ENCODE assay signal across 10 cellular contexts in the genomic region with DNA sequence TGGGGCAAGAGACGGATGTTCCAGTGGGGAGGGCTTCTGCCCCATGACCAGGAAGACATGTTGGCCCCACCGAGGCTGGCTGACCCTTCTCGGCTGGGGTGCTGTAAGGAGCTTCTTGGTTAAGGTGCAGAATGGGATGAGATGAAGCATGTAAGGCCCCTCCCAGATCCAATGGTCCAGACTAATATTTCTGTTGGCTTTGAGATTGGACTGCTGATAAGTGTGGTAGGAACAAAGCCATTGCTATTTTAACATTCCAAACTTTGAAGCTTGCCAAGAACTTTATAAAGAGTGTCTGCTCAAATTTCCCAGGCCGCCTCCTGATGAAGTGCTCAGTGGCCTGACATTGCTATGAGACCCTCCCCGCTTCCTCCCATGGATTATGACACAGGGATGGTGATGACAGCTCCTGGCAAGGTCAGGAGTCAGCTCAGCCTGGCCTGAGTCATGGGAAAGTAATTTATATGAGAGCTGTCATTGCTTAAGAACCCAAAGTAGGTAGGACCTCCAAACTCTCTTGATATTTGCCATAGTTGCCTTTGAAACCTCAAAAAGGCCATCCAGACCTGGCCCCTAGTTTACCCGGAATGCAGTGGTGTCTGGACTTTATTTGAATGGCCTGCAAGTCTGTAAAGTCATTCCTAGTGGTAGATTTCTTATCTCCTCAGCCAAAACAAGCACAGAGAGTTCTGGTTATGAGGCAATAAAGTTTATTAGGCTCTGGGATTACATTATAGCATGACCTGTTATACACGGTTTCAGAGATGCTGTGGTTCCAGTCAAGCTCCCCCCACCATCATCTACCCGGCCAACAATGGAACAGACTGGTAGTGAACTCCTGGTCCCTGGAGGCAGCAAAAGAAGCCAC. TPM values are rescaled to one million over a fixed set of nuclear protein-coding genes. Genes with fewer than 3 reads are reported as not detected.
DNase-seq lines count a peak whose midpoint lies in the region; ATAC-seq, FAIRE-seq and TF ChIP-seq lines count a peak whose summit lies in the region.
"Had no signal": no experiment of that assay in that cellular context is flagged by ENCODE, and none has a peak within 500 bp of the region (broad histone marks: within the 10 kb centered on the region; RNA-seq: fewer than 3 reads in every experiment).

No MANE protein-coding gene starts in this region.

- H3K4ac ChIP-seq in mesendoderm (ENCODE audit: low read depth, low read length) = no peak overlapping the region

- no peak for TF ChIP-seq POLR2A in A549 (IDR thresholded peaks at IDR 0.05; ENCODE audit: low read length)

- DNase-seq in A549 (ENCODE audit: low read depth in 1 of 2, low spot score in 1 of 2) = peak; percentile 77 to 92
- peak; percentile 100 for DNase-seq in M059J (ENCODE audit: low read depth)
- peak; percentile 69 for DNase-seq in mesendoderm
- DNase-seq in NCI-H2029 treated with DMSO at 0.1 percent for 48 hours (lab: John Stamatoyannopoulos, UW) = no peak
- no peak for DNase-seq in activated CD4-positive, alpha-beta T cell treated with anti-CD3 and anti-CD28 coated beads for 36 hours
- no peak for DNase-seq in amygdala (lab: John Stamatoyannopoulos, UW)
- DNase-seq: activated CD4-positive, CD25-positive, alpha-beta regulatory T cell; CD8-positive, alpha-beta memory T cell had no signal

- no peaks in the 10 kb centered on the region for H3K27me3 Mint-ChIP-seq in activated CD4-positive, alpha-beta T cell treated with anti-CD3 and anti-CD28 coated beads for 36 hours

- H3K9me3 ChIP-seq in A549 = no peaks in the 10 kb centered on the region
- H3K9me3 ChIP-seq in duodenal mucosa (ENCODE audit: control insufficient read depth in 1 of 2, low read length in 2 of 2) = no peaks in the 10 kb centered on the region

- no peak overlapping the region for H2BK5ac ChIP-seq in mesendoderm (ENCODE audit: low read length)

- POLR2A ChIA-PET in A549 (lab: Yijun Ruan, JAX) = interaction anchor here (0.6 to 2.3 kb wide), 5 partner anchors 15 to 117 kb away, joined by 3 to 6 read pairs (median 3); no protein-coding TSS in a partner anchor
- POLR2A ChIA-PET in activated CD4-positive, alpha-beta T cell treated with anti-CD3 and anti-CD28 coated beads for 36 hours (lab: Charles Lee) = interaction anchor here (0.6 kb wide), 1 partner anchor 9 kb away, joined by 3 read pairs; no protein-coding TSS in a partner anchor

- no peak overlapping the region for H3K4me3 ChIP-seq in A549
- no peak overlapping the region for H3K4me3 ChIP-seq in duodenal mucosa (ENCODE audit: low read depth in 1 of 2, low read length in 2 of 2)
- no peak overlapping the region for H3K4me3 ChIP-seq in mesendoderm (ENCODE audit: low read length)

- no peak overlapping the region for H2BK120ac ChIP-seq in mesendoderm (ENCODE audit: low read depth, low read length)

- no peaks in the 10 kb centered on the region for H3K27me3 ChIP-seq in duodenal mucosa (ENCODE audit: control insufficient read depth in 1 of 2, insufficient read depth in 2 of 2, low read length in 2 of 2)
- no peaks in the 10 kb centered on the region for H3K27me3 ChIP-seq in mesendoderm (ENCODE audit: insufficient read depth, low read length, poor library complexity)

- H3K9ac ChIP-seq in duodenal mucosa (ENCODE audit: low read depth in 1 of 2, low read length in 2 of 2) (no peak overlapping the region), mesendoderm (ENCODE audit: low read length) (no peak overlapping the region)

- H3K4me2 ChIP-seq in A549 (peak overlapping the region; percentile 64), mesendoderm (ENCODE audit: low read length) (no peak overlapping the region)

- TF ChIP-seq EP300 in A549 (IDR thresholded peaks at IDR 0.05) = peak; percentile 84 to 91

- no peak overlapping the region for H3K23ac ChIP-seq in mesendoderm (ENCODE audit: low read length)

- no peak overlapping the region for H3K27ac Mint-ChIP-seq in activated CD4-positive, alpha-beta T cell treated with anti-CD3 and anti-CD28 coated beads for 36 hours

- H3K4me3 Mint-ChIP-seq in activated CD4-positive, alpha-beta T cell treated with anti-CD3 and anti-CD28 coated beads for 36 hours = no peak overlapping the region
- H3K4me3 Mint-ChIP-seq: CD8-positive, alpha-beta memory T cell had no signal

- H3K4me1 Mint-ChIP-seq in activated CD4-positive, alpha-beta T cell treated with anti-CD3 and anti-CD28 coated beads for 36 hours = no peaks in the 10 kb centered on the region
- H3K4me1 Mint-ChIP-seq: CD8-positive, alpha-beta memory T cell had no signal

- peak; percentile 80 to 82 for ATAC-seq in A549
- no peak for ATAC-seq in activated CD4-positive, alpha-beta T cell treated with anti-CD3 and anti-CD28 coated beads for 36 hours
- no peak for ATAC-seq in HG03460 (IDR thresholded peaks at IDR 0.05; ENCODE audit: unreplicated experiment)

- H3K9me3 Mint-ChIP-seq in activated CD4-positive, alpha-beta T cell treated with anti-CD3 and anti-CD28 coated beads for 36 hours (ENCODE audit: low read depth) = no peaks in the 10 kb centered on the region
- H3K9me3 Mint-ChIP-seq: CD8-positive, alpha-beta memory T cell had no signal

- no peak overlapping the region for H2BK15ac ChIP-seq in mesendoderm (replicated peaks; ENCODE audit: low read depth)

- no peaks in the 10 kb centered on the region for H3K79me1 ChIP-seq in mesendoderm (ENCODE audit: low read length)

- TF ChIP-seq CTCF in A549 (IDR thresholded peaks at IDR 0.05) = no peak

- intact Hi-C loops in activated CD4-positive, alpha-beta T cell treated with anti-CD3 and anti-CD28 coated beads for 36 hours (cut with DNase I, micrococcal nuclease) = no loop called here

- H3K56ac ChIP-seq in mesendoderm (ENCODE audit: low read length) = no peak overlapping the region

- H3K4me1 ChIP-seq in A549 = peaks cover 57% of the 10 kb centered on the region
- H3K4me1 ChIP-seq in duodenal mucosa (ENCODE audit: control insufficient read depth in 1 of 2, insufficient read depth in 2 of 2, low read length in 2 of 2) = peaks cover 21 to 25% of the 10 kb centered on the region in 2 donors
- H3K4me1 ChIP-seq in mesendoderm (ENCODE audit: control insufficient read depth, low read depth, low read length) = no peaks in the 10 kb centered on the region

- FAIRE-seq in A549 (lab: Jason Lieb, UNC) = no peak

- no peak overlapping the region for H4K8ac ChIP-seq in mesendoderm (ENCODE audit: low read depth, low read length)

- H3K36me3 ChIP-seq in duodenal mucosa (ENCODE audit: control insufficient read depth in 1 of 2, insufficient read depth in 2 of 2, low read length in 2 of 2) (no peaks in the 10 kb centered on the region), mesendoderm (ENCODE audit: control insufficient read depth, insufficient read depth, low read length) (no peaks in the 10 kb centered on the region)

- CTCF ChIA-PET in A549 (lab: Yijun Ruan, JAX) = interaction anchor here (0.8 to 3.0 kb wide), 17 partner anchors 13 to 546 kb away, joined by 3 to 24 read pairs (median 3); no protein-coding TSS in a partner anchor
- CTCF ChIA-PET in activated CD4-positive, alpha-beta T cell treated with anti-CD3 and anti-CD28 coated beads for 36 hours (lab: Charles Lee) = interaction anchor here (0.7 to 1.4 kb wide), 5 partner anchors 10 to 113 kb away, joined by 3 to 5 read pairs (median 3); no protein-coding TSS in a partner anchor

- WGBS in A549 (ENCODE audit: missing lambda C conversion rate) = 29% methylated on average over 8 of the region's 8 CpGs
- WGBS in mesendoderm (ENCODE audit: extremely low coverage, insufficient coverage, low lambda C conversion rate) = no CpG with 5 or more reads among the region's 8 CpGs

- peak overlapping the region; percentile 80 to 88 for H3K27ac ChIP-seq in A549
- H3K27ac ChIP-seq in duodenal mucosa (ENCODE audit: low read depth, low read length) = peak overlapping the region; percentile 24
- H3K27ac ChIP-seq in mesendoderm (ENCODE audit: low read depth, low read length) = no peak overlapping the region

- TF ChIP-seq RAD21 in A549 (conservative IDR thresholded peaks at IDR 0.05 in 1 of 2, IDR thresholded peaks at IDR 0.05 in 1 of 2) = peak in 1 of 2 experiments; percentile 33; a peak in 1 of 5 replicates

- no peak overlapping the region for H4K5ac ChIP-seq in mesendoderm (ENCODE audit: low read length)

- H3K79me2 ChIP-seq in mesendoderm (ENCODE audit: control insufficient read depth, insufficient read depth, low read length) = no peaks in the 10 kb centered on the region

- no peak overlapping the region for H2AK5ac ChIP-seq in mesendoderm (ENCODE audit: low read length)

- no peak overlapping the region for H3K18ac ChIP-seq in mesendoderm (ENCODE audit: low read length)

- H3K36me3 Mint-ChIP-seq in activated CD4-positive, alpha-beta T cell treated with anti-CD3 and anti-CD28 coated beads for 36 hours (ENCODE audit: low read depth) = no peaks in the 10 kb centered on the region
- H3K36me3 Mint-ChIP-seq: CD8-positive, alpha-beta memory T cell had no signal

TF ChIP-seq in A549, 52 proteins besides CTCF, POLR2A, EP300 and RAD21 (continues in another document):
- TF ChIP-seq ZNF302 (CRISPR knock-in tag; IDR thresholded peaks at IDR 0.05) = no peak
- TF ChIP-seq FOSL2 (IDR thresholded peaks at IDR 0.05) = peak; percentile 86
- TF ChIP-seq FOSL2 (CRISPR knock-in tag; IDR thresholded peaks at IDR 0.05) = peak; percentile 89
- TF ChIP-seq SMC3 (IDR thresholded peaks at IDR 0.05) = 0 out of 3 replicates have a peak, but pooled peaks have one; percentile 28
- no peak for TF ChIP-seq BHLHE40 (IDR thresholded peaks at IDR 0.05; ENCODE audit: low read depth, low read length)
- no peak for TF ChIP-seq NPAS2 (CRISPR knock-in tag; IDR thresholded peaks at IDR 0.05; ENCODE audit: borderline replicate concordance)
- TF ChIP-seq EHMT2 (IDR thresholded peaks at IDR 0.05; ENCODE audit: low read depth) = no peak
- TF ChIP-seq MAZ (IDR thresholded peaks at IDR 0.05; ENCODE audit: borderline replicate concordance, low read depth, low read length) = no peak
- no peak for TF ChIP-seq SREBF2 (IDR thresholded peaks at IDR 0.05)
- TF ChIP-seq KDM5A (IDR thresholded peaks at IDR 0.05) = no peak
- peak; percentile 6 for TF ChIP-seq MAFK (IDR thresholded peaks at IDR 0.05; ENCODE audit: partially characterized antibody)
- TF ChIP-seq HOXA7 (CRISPR knock-in tag; IDR thresholded peaks at IDR 0.05) = no peak
- TF ChIP-seq GATA3 (IDR thresholded peaks at IDR 0.05; ENCODE audit: borderline replicate concordance) = peak; percentile 93
- TF ChIP-seq NR3C1 (IDR thresholded peaks at IDR 0.05) = no peak
- no peak for TF ChIP-seq KDM1A (IDR thresholded peaks at IDR 0.05; ENCODE audit: low read depth)

RNA-seq across cellular contexts. Expression of a gene that starts 55.2 kb away (rescaled TPM):
- polyA plus RNA-seq in A549 (2011; rRNA removed) (173 TPM in 2 replicates), A549 (2017; fragmentation: RNase III; extraction: RNeasy Plus Mini Kit Qiagen cat#74134 plus additional on column Dnase treatment) (348 to 469 TPM (median 441 TPM) in 3 replicates)
- 164 and 192 TPM in 2 replicates for polyA plus RNA-seq in A549 (2012; cell fraction: cytosol; rRNA removed)
- polyA plus RNA-seq in A549 (2012; cell fraction: nucleus; rRNA removed) = 241 and 325 TPM in 2 replicates
- 181 and 216 TPM in 2 replicates for polyA minus RNA-seq in A549 (2011; rRNA and poly(A)+ RNA removed)
- 76.6 and 108 TPM in 2 replicates for total RNA-seq in M059J (2014; rRNA removed; shearing (Covaris generic))
- 0.56 TPM for polyA plus RNA-seq in mesendoderm (2013, experiment 1 of 2)
- 0.56 TPM for polyA plus RNA-seq in mesendoderm (2013, experiment 2 of 2)
- under 1 TPM; 0.04 to 0.09 TPM for total RNA-seq in activated CD4-positive, alpha-beta T cell treated with anti-CD3 and anti-CD28 coated beads for 36 hours
- total RNA-seq: CD8-positive, alpha-beta memory T cell had no signal
- polyA plus RNA-seq: CD8-positive, alpha-beta memory T cell had no signal

Comparison
In these comparisons a context has a peak if more than half of its experiments do, and no peak if none do; other contexts are left out.
1. ATAC-seq: peak in A549 (2 of 2); none in activated CD4-positive, alpha-beta T cell treated with anti-CD3 and anti-CD28 coated beads for 36 hours (single experiment) and HG03460 (single experiment).
2. DNase-seq: peak in A549 (2 of 2), M059J (single experiment) and mesendoderm (single experiment); none in NCI-H2029 treated with DMSO at 0.1 percent for 48 hours (single experiment), activated CD4-positive, alpha-beta T cell treated with anti-CD3 and anti-CD28 coated beads for 36 hours (single experiment) and amygdala (0 of 56).
3. RNA of a gene that starts 55.2 kb away (total RNA-seq): 76.6 to 108 TPM in M059J; 0.04 to 0.09 TPM in activated CD4-positive, alpha-beta T cell treated with anti-CD3 and anti-CD28 coated beads for 36 hours; every median in the first group is over 10 times any median in the second.